ENCODE assay signal across 11 cellular contexts in genomic region chr4:113564493-113564892, GRCh38.
DNase-seq lines count a peak whose midpoint lies in the region; ATAC-seq, FAIRE-seq and TF ChIP-seq lines count a peak whose summit lies in the region.
"Had no signal": no experiment of that assay in that cellular context is flagged by ENCODE, and none has a peak within 500 bp of the region (broad histone marks: within the 10 kb centered on the region; RNA-seq: fewer than 3 reads in every experiment).

No MANE protein-coding gene starts in this region.

- H4K20me1 ChIP-seq in OCI-LY3 (ENCODE audit: insufficient read depth, low read length): no peaks in the 10 kb centered on the region

- peak overlapping the region in 6 of 7 donors; percentile 58 to 74 (median 65) for H3K4me3 Mint-ChIP-seq in CD8-positive, alpha-beta memory T cell
- H3K4me3 Mint-ChIP-seq: dendritic cell treated with granulocyte-macrophage colony-stimulating factor and Interleukin-4, amounts not matched to agents 40 ng/mL and 50 ng/mL, for 4 days had no signal

- H3K9ac ChIP-seq in OCI-LY3 (ENCODE audit: low read length): peak overlapping the region; percentile 39; the same call in 1 of the 2 replicates

- POLR2A ChIA-PET in CD8-positive, alpha-beta memory T cell (lab: Charles Lee): interaction anchor here (0.7 kb wide), 1 partner anchor 198 kb away, joined by 3 read pairs; no protein-coding TSS in a partner anchor

- no peak overlapping the region for H3K4me3 ChIP-seq in CD8-positive, alpha-beta memory T cell (ENCODE audit: low read length)
- H3K4me3 ChIP-seq in OCI-LY3 (ENCODE audit: low read length): peak overlapping the region; percentile 45
- H3K4me3 ChIP-seq in lower leg skin (ENCODE audit: low read depth, poor library complexity, severe bottlenecking): no peak overlapping the region
- H3K4me3 ChIP-seq: right lobe of liver had no signal

- no peak for FAIRE-seq in frontal cortex (lab: Jason Lieb, UNC)

- no peaks in the 10 kb centered on the region for H3K79me2 ChIP-seq in OCI-LY3 (ENCODE audit: low read length)

- H3K4me1 ChIP-seq in CD8-positive, alpha-beta memory T cell (ENCODE audit: insufficient read depth, low read length): peaks cover 36% of the 10 kb centered on the region
- H3K4me1 ChIP-seq in OCI-LY3 (ENCODE audit: low read length): peaks cover 36% of the 10 kb centered on the region
- H3K4me1 ChIP-seq: right lobe of liver had no signal

- no peaks in the 10 kb centered on the region for H3K9me3 ChIP-seq in CD8-positive, alpha-beta memory T cell (ENCODE audit: low read length)
- H3K9me3 ChIP-seq in OCI-LY3 (ENCODE audit: insufficient read depth, low read length): no peaks in the 10 kb centered on the region
- H3K9me3 ChIP-seq: right lobe of liver had no signal

- peaks cover 38 to 54% (median 44%) of the 10 kb centered on the region in 3 donors for H3K4me1 Mint-ChIP-seq in CD8-positive, alpha-beta memory T cell

- CTCF ChIA-PET in CD8-positive, alpha-beta memory T cell (lab: Charles Lee): interaction anchor here (1.3 to 2.2 kb wide), 4 partner anchors 10 to 17 kb away, joined by 5 to 14 read pairs (median 6); no protein-coding TSS in a partner anchor

- no peaks in the 10 kb centered on the region for H3K9me3 Mint-ChIP-seq in CD8-positive, alpha-beta memory T cell
- H3K9me3 Mint-ChIP-seq: dendritic cell treated with granulocyte-macrophage colony-stimulating factor and Interleukin-4, amounts not matched to agents 40 ng/mL and 50 ng/mL, for 4 days had no signal

- no peak overlapping the region for H3K27ac ChIP-seq in CD8-positive, alpha-beta memory T cell (ENCODE audit: low read depth, low read length)
- peak overlapping the region; percentile 69 for H3K27ac ChIP-seq in OCI-LY3 (ENCODE audit: low read length)
- H3K27ac ChIP-seq: right lobe of liver had no signal

- H3K36me3 ChIP-seq in CD8-positive, alpha-beta memory T cell (ENCODE audit: insufficient read depth, low read length): no peaks in the 10 kb centered on the region
- H3K36me3 ChIP-seq in OCI-LY3 (replicated peaks; ENCODE audit: low read depth, low read length): no peaks in the 10 kb centered on the region
- H3K36me3 ChIP-seq: right lobe of liver had no signal

- no peaks in the 10 kb centered on the region for H3K27me3 ChIP-seq in CD8-positive, alpha-beta memory T cell (ENCODE audit: insufficient read depth, low read length, poor library complexity, severe bottlenecking)
- no peaks in the 10 kb centered on the region for H3K27me3 ChIP-seq in OCI-LY3 (ENCODE audit: low read depth, low read length)
- H3K27me3 ChIP-seq: right lobe of liver had no signal

- peak overlapping the region; percentile 60 for H3K4me2 ChIP-seq in OCI-LY3 (ENCODE audit: low read length)

- H3K27ac Mint-ChIP-seq in CD8-positive, alpha-beta memory T cell: peak overlapping the region in 2 of 8 donors; percentile 8 to 60
- H3K27ac Mint-ChIP-seq: dendritic cell treated with granulocyte-macrophage colony-stimulating factor and Interleukin-4, amounts not matched to agents 40 ng/mL and 50 ng/mL, for 4 days had no signal

- H3K27me3 Mint-ChIP-seq in CD8-positive, alpha-beta memory T cell: no peaks in the 10 kb centered on the region

- TF ChIP-seq CTCF in OCI-LY3 (IDR thresholded peaks at IDR 0.05; ENCODE audit: low read depth, low read length) (no peak), lower leg skin (IDR thresholded peaks at IDR 0.05) (no peak)

- ATAC-seq in GM19467 (IDR thresholded peaks at IDR 0.05; ENCODE audit: unreplicated experiment) (peak; percentile 30), HG03064 (IDR thresholded peaks at IDR 0.05; ENCODE audit: low read depth, unreplicated experiment) (peak; percentile 38)

- 80 to 90% methylated on average over 3 of the region's 3 CpGs for whole genome bisulfite sequencing in lower leg skin, 2 donors

- intact Hi-C loops in lower leg skin (cut with DNase I; ENCODE audit: low total_unique reads): no loop called here

- TF ChIP-seq POLR2A in lower leg skin (IDR thresholded peaks at IDR 0.05): no peak

- no peak overlapping the region for H2AFZ ChIP-seq in OCI-LY3 (ENCODE audit: low read depth, low read length)

- no peak for DNase-seq in CD8-positive, alpha-beta memory T cell
- no peak for DNase-seq in lower leg skin (ENCODE audit: low spot score in 2 of 2)
- no peak for DNase-seq in frontal cortex (ENCODE audit: low spot score in 2 of 2)
- DNase-seq in pons (ENCODE audit: low spot score): no peak
- DNase-seq in stimulated activated naive CD4-positive, alpha-beta T cell treated with Interleukin-2 at 50 U/mL for 16 hours (lab: John Stamatoyannopoulos, UW): no peak
- DNase-seq: NCI-H524, right lobe of liver had no signal

- H3K36me3 Mint-ChIP-seq in CD8-positive, alpha-beta memory T cell: peaks cover 0 to 3% (median 2%) of the 10 kb centered on the region in 3 donors
